15 cellular contexts compared by ENCODE assay signal in genomic region chr2:117931266-117931665, GRCh38.
DNase-seq lines count a peak whose midpoint lies in the region; ATAC-seq and TF ChIP-seq lines count a peak whose summit lies in the region.
"Had no signal": no experiment of that assay in that cellular context is flagged by ENCODE, and none has a peak within 500 bp of the region (broad histone marks: within the 10 kb centered on the region; RNA-seq: fewer than 3 reads in every experiment).

No MANE protein-coding gene starts in this region.

- H3K4me2 ChIP-seq in Karpas-422 (ENCODE audit: low read depth, low read length, poor library complexity, severe bottlenecking) (no peak overlapping the region), OCI-LY7 (ENCODE audit: low read length) (no peak overlapping the region)
- H3K4me2 ChIP-seq: GM23338 had no signal

- intact Hi-C loops in natural killer cell (cut with micrococcal nuclease) = loop anchor here (2.0 kb wide), 1 partner anchor 116 kb away; the partner anchor contains the start of gene DDX18
- intact Hi-C loops in OCI-LY7 (cut with micrococcal nuclease; ENCODE audit: unreplicated experiment) = no loop called here

- H3K27me3 Mint-ChIP-seq in immature natural killer cell (ENCODE audit: low read depth in 3 of 3) (peaks cover 0 to 9% (median 0%) of the 10 kb centered on the region in 3 donors), natural killer cell (ENCODE audit: low read depth in 2 of 2) (no peaks in the 10 kb centered on the region)
- H3K27me3 Mint-ChIP-seq: CD4-positive, alpha-beta memory T cell had no signal

- H3K9me3 Mint-ChIP-seq in immature natural killer cell (no peaks in the 10 kb centered on the region), natural killer cell (no peaks in the 10 kb centered on the region)
- H3K9me3 Mint-ChIP-seq: HFFc6 had no signal

- TF ChIP-seq CTCF in natural killer cell (IDR thresholded peaks at IDR 0.05) (no peak), OCI-LY7 (conservative IDR thresholded peaks at IDR 0.05; ENCODE audit: low read length) (no peak)

- H3K79me2 ChIP-seq in Karpas-422 (ENCODE audit: low read length) (no peaks in the 10 kb centered on the region), OCI-LY7 (ENCODE audit: insufficient read depth, low read depth, low read length) (no peaks in the 10 kb centered on the region)

- no peak overlapping the region for H3K4me3 ChIP-seq in Karpas-422 (ENCODE audit: low read length)
- H3K4me3 ChIP-seq in OCI-LY7 (ENCODE audit: low read depth, low read length, poor library complexity, severe bottlenecking) = no peak overlapping the region
- H3K4me3 ChIP-seq: GM12878, GM23338, HAP-1 had no signal

- peak in 1 of 3 donors; percentile 9 for ATAC-seq in natural killer cell
- ATAC-seq: GM12878, GM23338 had no signal

- H3K4me1 Mint-ChIP-seq in immature natural killer cell (peaks cover 46 to 54% of the 10 kb centered on the region in 2 donors), natural killer cell (peaks cover 42 to 51% of the 10 kb centered on the region in 2 donors)
- H3K4me1 Mint-ChIP-seq: GM23338 had no signal

- H3K27me3 ChIP-seq in Karpas-422 (ENCODE audit: low read length) = no peaks in the 10 kb centered on the region

- H3K36me3 ChIP-seq in Karpas-422 (ENCODE audit: insufficient read depth, low read length) (peaks cover 40% of the 10 kb centered on the region), OCI-LY7 (ENCODE audit: insufficient read depth, low read length) (peaks cover 83% of the 10 kb centered on the region)

- H3K27ac Mint-ChIP-seq in immature natural killer cell (peak overlapping the region; percentile 51 to 92 (median 90)), natural killer cell (peak overlapping the region; percentile 80 to 82)
- H3K27ac Mint-ChIP-seq: GM23338, HFFc6 had no signal

- no peak overlapping the region for H3K27ac ChIP-seq in Karpas-422 (ENCODE audit: low read length)
- no peak overlapping the region for H3K27ac ChIP-seq in OCI-LY7 (ENCODE audit: low read depth, low read length, poor library complexity, severe bottlenecking)

- no peaks in the 10 kb centered on the region for H3K4me1 ChIP-seq in Karpas-422 (ENCODE audit: low read length)
- H3K4me1 ChIP-seq in OCI-LY7 (ENCODE audit: insufficient read depth, low read length, poor library complexity, severe bottlenecking) = no peaks in the 10 kb centered on the region
- H3K4me1 ChIP-seq: HAP-1 had no signal

- peak; percentile 5 for DNase-seq in Karpas-422
- no peak for DNase-seq in immature natural killer cell
- no peak for DNase-seq in natural killer cell
- DNase-seq in GM03348 (ENCODE audit: low spot score) = no peak
- no peak for DNase-seq in H4 (ENCODE audit: low spot score)
- DNase-seq in OCI-LY7 (ENCODE audit: low spot score) = no peak
- DNase-seq: C1 segment of cervical spinal cord; Calu3; CD4-positive, alpha-beta memory T cell; COR-L47; DND-41; HFFc6 had no signal

- H4K20me1 ChIP-seq in Karpas-422 (ENCODE audit: insufficient read depth, low read depth, low read length) (no peaks in the 10 kb centered on the region), OCI-LY7 (ENCODE audit: insufficient read depth, low read length) (no peaks in the 10 kb centered on the region)

- peak overlapping the region; percentile 41 to 78 (median 69) for H3K4me3 Mint-ChIP-seq in immature natural killer cell
- H3K4me3 Mint-ChIP-seq in natural killer cell = peak overlapping the region; percentile 68
- H3K4me3 Mint-ChIP-seq: CD4-positive, alpha-beta memory T cell; GM23338; HFFc6 had no signal

- H3K36me3 Mint-ChIP-seq in immature natural killer cell (peaks cover 40 to 54% (median 51%) of the 10 kb centered on the region in 3 donors), natural killer cell (peaks cover 39% of the 10 kb centered on the region)

- H3K9ac ChIP-seq in Karpas-422 (ENCODE audit: low read length) = no peak overlapping the region

- H3K9me3 ChIP-seq in Karpas-422 (ENCODE audit: low read length) = no peaks in the 10 kb centered on the region
- no peaks in the 10 kb centered on the region for H3K9me3 ChIP-seq in OCI-LY7 (ENCODE audit: low read length)
- H3K9me3 ChIP-seq: HAP-1 had no signal

- POLR2A ChIA-PET in OCI-LY7 (lab: Charles Lee) = interaction anchor here (1.3 to 2.4 kb wide), 2 partner anchors 10 to 12 kb away, joined by 7 to 8 read pairs; no protein-coding TSS in a partner anchor

- H2AFZ ChIP-seq in Karpas-422 (ENCODE audit: low read length) (no peak overlapping the region), OCI-LY7 (ENCODE audit: low read length) (no peak overlapping the region)
- H2AFZ ChIP-seq: GM23338 had no signal

- no peaks in the 10 kb centered on the region for H3K9me2 ChIP-seq in Karpas-422 (replicated peaks; ENCODE audit: insufficient read depth, low read length)
- no peaks in the 10 kb centered on the region for H3K9me2 ChIP-seq in OCI-LY7 (ENCODE audit: insufficient read depth, low read length)

- BruUV-seq in OCI-LY7 (replicated peaks; lab: Mats Ljungman, UMichigan) = no TSS peak

- CTCF ChIA-PET in OCI-LY7 (lab: Charles Lee; ENCODE audit: unreplicated experiment) = no interaction called here
